22 cellular contexts compared by ENCODE assay signal in genomic region chr1:29243863-29244185, GRCh38. TPM values are rescaled to one million over a fixed set of nuclear protein-coding genes. Genes with fewer than 3 reads are reported as not detected.
DNase-seq lines count a peak whose midpoint lies in the region; ATAC-seq and TF ChIP-seq lines count a peak whose summit lies in the region.
"Had no signal": no experiment of that assay in that cellular context is flagged by ENCODE, and none has a peak within 500 bp of the region (broad histone marks: within the 10 kb centered on the region; RNA-seq: fewer than 3 reads in every experiment).

No MANE protein-coding gene starts in this region.

- no peak for ATAC-seq in HG02571 (IDR thresholded peaks at IDR 0.05; ENCODE audit: unreplicated experiment)
- no peak for ATAC-seq in T-cell (replicated peaks in 1 of 4)
- ATAC-seq: activated naive CD8-positive, alpha-beta T cell treated with anti-CD3 and anti-CD28 coated beads, Interleukin-2, amount 50 U/mL, for 24 hours; activated T-cell treated with anti-CD3 and anti-CD28 coated beads, Interleukin-2, amount 50 U/mL, for 4 hours; mucosa of descending colon; pancreas; stimulated activated naive B cell treated with anti-CD40 and anti-IgM and Interleukin-4, amounts not matched to agents 10 μg/mL and 1 μg/mL and 100 μg/mL, for 72 hours had no signal

- no peak overlapping the region for H2AFZ ChIP-seq in mesenchymal stem cell (ENCODE audit: low read depth, low read length)
- H2AFZ ChIP-seq: hepatocyte had no signal

- H3K4ac ChIP-seq in mesenchymal stem cell (ENCODE audit: low read depth in 1 of 2, low read length in 2 of 2): no peak overlapping the region

- POLR2A ChIA-PET in T-cell (lab: Charles Lee): no interaction called here

- H3K4me3 ChIP-seq in cardiac fibroblast (replicated peaks in 1 of 2; ENCODE audit: low read depth in 2 of 2, low read length in 2 of 2): no peak overlapping the region
- H3K4me3 ChIP-seq in mesenchymal stem cell (ENCODE audit: insufficient read depth in 1 of 2, low read depth in 1 of 2, low read length in 2 of 2): no peak overlapping the region
- no peak overlapping the region for H3K4me3 ChIP-seq in transverse colon
- H3K4me3 ChIP-seq: colonic mucosa, hepatocyte, mucosa of descending colon, pancreas, tibial nerve had no signal

- no peak overlapping the region for H2BK15ac ChIP-seq in mesenchymal stem cell (ENCODE audit: low read depth, poor library complexity, severe bottlenecking)

- H2BK12ac ChIP-seq in mesenchymal stem cell (ENCODE audit: low read length in 2 of 2): no peak overlapping the region

- in situ Hi-C loops in transverse colon (cut with MboI; ENCODE audit: low pct_ligation_motif_present in 1 of 4, low pct_unique_long_range_greater_than_20kb in 1 of 4, low sequenced_read_pairs in 3 of 4): loop anchor here (10.0 to 25.0 kb wide), 5 partner anchors 843 to 1468 kb away; partner anchors contain the start of gene MATN1 (in 1 of the 4)

- no peak for TF ChIP-seq POLR2A in transverse colon (IDR thresholded peaks at IDR 0.05)

- no peaks in the 10 kb centered on the region for H3K27me3 ChIP-seq in mesenchymal stem cell (ENCODE audit: control insufficient read depth in 1 of 2, insufficient read depth in 1 of 2, low read length in 2 of 2)
- H3K27me3 ChIP-seq in transverse colon: peaks cover 12% of the 10 kb centered on the region
- H3K27me3 ChIP-seq: hepatocyte, pancreas, tibial nerve had no signal

- H3K23ac ChIP-seq in mesenchymal stem cell (ENCODE audit: low read length in 2 of 2): no peak overlapping the region

- no peak overlapping the region for H4K8ac ChIP-seq in mesenchymal stem cell (ENCODE audit: low read length)

- no peak overlapping the region for H3K4me2 ChIP-seq in mesenchymal stem cell (ENCODE audit: low read length, poor library complexity, severe bottlenecking)
- H3K4me2 ChIP-seq: hepatocyte had no signal

- peaks cover 16% of the 10 kb centered on the region for H3K79me1 ChIP-seq in mesenchymal stem cell (replicated peaks; ENCODE audit: low read length, poor library complexity, severe bottlenecking)

- no peak for TF ChIP-seq CTCF in cardiac fibroblast (IDR thresholded peaks at IDR 0.05; ENCODE audit: low read depth, low read length)
- TF ChIP-seq CTCF in transverse colon (IDR thresholded peaks at IDR 0.05): no peak

- no peak overlapping the region for H3K4me3 Mint-ChIP-seq in T-cell
- H3K4me3 Mint-ChIP-seq: activated naive CD8-positive, alpha-beta T cell treated with anti-CD3 and anti-CD28 coated beads, Interleukin-2, amount 50 U/mL, for 24 hours; activated T-cell treated with anti-CD3 and anti-CD28 coated beads, Interleukin-2, amount 50 U/mL, for 4 hours; stimulated activated naive B cell treated with anti-CD40 and anti-IgM and Interleukin-4, amounts not matched to agents 10 μg/mL and 1 μg/mL and 100 μg/mL, for 72 hours had no signal

- CTCF ChIA-PET in T-cell (lab: Charles Lee): no interaction called here

- H3K4me1 ChIP-seq in mesenchymal stem cell (ENCODE audit: control insufficient read depth, insufficient read depth, low read depth, low read length) (peaks cover 15% of the 10 kb centered on the region), transverse colon (peaks cover 0 to under 1% (median 0%) of the 10 kb centered on the region in 4 donors)
- H3K4me1 ChIP-seq: colonic mucosa, pancreas had no signal

- no peak overlapping the region for H2BK5ac ChIP-seq in mesenchymal stem cell (ENCODE audit: low read depth, low read length, poor library complexity, severe bottlenecking)

- peaks cover 0 to 6% (median 1%) of the 10 kb centered on the region in 3 donors for H3K4me1 Mint-ChIP-seq in T-cell

- H3K27ac ChIP-seq in mesenchymal stem cell (ENCODE audit: low read length, poor library complexity, severe bottlenecking) (no peak overlapping the region), transverse colon (no peak overlapping the region)
- H3K27ac ChIP-seq: colonic mucosa, hepatocyte, pancreas, tibial nerve had no signal

- WGBS in mesenchymal stem cell: 52% methylated on average over 2 of the region's 2 CpGs
- WGBS in transverse colon (ENCODE audit: low coverage in 1 of 2), 2 donors: 60 to 66% methylated on average over 2 of the region's 2 CpGs

- DNase-seq in AG08396 (ENCODE audit: low spot score): peak; percentile 66
- peak; percentile 55 for DNase-seq in LHCN-M2 (ENCODE audit: low read depth)
- peak; percentile 59 to 73 for DNase-seq in cardiac fibroblast (ENCODE audit: low read depth in 2 of 2)
- DNase-seq in mesenchymal stem cell: peak; percentile 60
- no peak for DNase-seq in NCI-H2081 treated with DMSO at 0.1 percent for 48 hours (lab: John Stamatoyannopoulos, UW)
- no peak for DNase-seq in transverse colon
- DNase-seq in T-cell: no peak
- DNase-seq: ACHN; activated CD4-positive, alpha-beta T cell treated with anti-CD3 and anti-CD28 coated beads, Interleukin-2, amount 50 U/mL, for 4 hours; activated naive CD8-positive, alpha-beta T cell treated with anti-CD3 and anti-CD28 coated beads, Interleukin-2, amount 50 U/mL, for 24 hours; activated T-cell treated with anti-CD3 and anti-CD28 coated beads, Interleukin-2, amount 50 U/mL, for 4 hours; colonic mucosa; COR-L47; GDM1; KBM-7; mucosa of descending colon; pancreas; SHP77; stimulated activated naive B cell treated with anti-CD40 and anti-IgM and Interleukin-4, amounts not matched to agents 10 μg/mL and 1 μg/mL and 100 μg/mL, for 72 hours had no signal

- no peak overlapping the region for H2AK5ac ChIP-seq in mesenchymal stem cell (ENCODE audit: low read length, severe bottlenecking)

- no peak overlapping the region for H3K14ac ChIP-seq in mesenchymal stem cell (ENCODE audit: low read length in 2 of 2)

- no peak overlapping the region for H3K9ac ChIP-seq in mesenchymal stem cell (ENCODE audit: low read length)

- no peak overlapping the region for H3K27ac Mint-ChIP-seq in T-cell
- H3K27ac Mint-ChIP-seq: activated naive CD8-positive, alpha-beta T cell treated with anti-CD3 and anti-CD28 coated beads, Interleukin-2, amount 50 U/mL, for 24 hours; stimulated activated naive B cell treated with anti-CD40 and anti-IgM and Interleukin-4, amounts not matched to agents 10 μg/mL and 1 μg/mL and 100 μg/mL, for 72 hours had no signal

- no peaks in the 10 kb centered on the region for H3K9me3 Mint-ChIP-seq in T-cell
- H3K9me3 Mint-ChIP-seq: activated naive CD8-positive, alpha-beta T cell treated with anti-CD3 and anti-CD28 coated beads, Interleukin-2, amount 50 U/mL, for 24 hours; activated T-cell treated with anti-CD3 and anti-CD28 coated beads, Interleukin-2, amount 50 U/mL, for 4 hours; stimulated activated naive B cell treated with anti-CD40 and anti-IgM and Interleukin-4, amounts not matched to agents 10 μg/mL and 1 μg/mL and 100 μg/mL, for 72 hours had no signal

- H3K9me3 ChIP-seq in mesenchymal stem cell (ENCODE audit: control insufficient read depth, low read length): no peaks in the 10 kb centered on the region
- H3K9me3 ChIP-seq in transverse colon: no peaks in the 10 kb centered on the region
- H3K9me3 ChIP-seq: colonic mucosa, mucosa of descending colon, pancreas, tibial nerve had no signal

- intact Hi-C loops in transverse colon (cut with DNase I; ENCODE audit: low total_unique reads): no loop called here

- no peak overlapping the region for H2BK120ac ChIP-seq in mesenchymal stem cell (ENCODE audit: low read depth, low read length)

- peaks cover 36 to 47% of the 10 kb centered on the region in 2 donors for H3K27me3 Mint-ChIP-seq in T-cell

- H3K18ac ChIP-seq in mesenchymal stem cell (ENCODE audit: low read depth in 1 of 2, low read length in 2 of 2): no peak overlapping the region

- H4K91ac ChIP-seq in mesenchymal stem cell (ENCODE audit: low read length): no peak overlapping the region

- TF ChIP-seq EP300 in transverse colon (IDR thresholded peaks at IDR 0.05; ENCODE audit: low read depth): no peak

- no peaks in the 10 kb centered on the region for H3K36me3 Mint-ChIP-seq in T-cell
- H3K36me3 Mint-ChIP-seq: stimulated activated naive B cell treated with anti-CD40 and anti-IgM and Interleukin-4, amounts not matched to agents 10 μg/mL and 1 μg/mL and 100 μg/mL, for 72 hours had no signal

- H3K36me3 ChIP-seq in mesenchymal stem cell (ENCODE audit: control insufficient read depth in 1 of 2, insufficient read depth in 2 of 2, low read depth in 1 of 2, low read length in 2 of 2) (no peaks in the 10 kb centered on the region), transverse colon (no peaks in the 10 kb centered on the region)
- H3K36me3 ChIP-seq: colonic mucosa, pancreas, tibial nerve had no signal

RNA-seq across cellular contexts. Expression of gene PTPRU, which starts 7.5 kb away (rescaled TPM):
- total RNA-seq in LHCN-M2 (2014; rRNA removed) (86.0 and 96.7 TPM in 2 replicates), transverse colon (1 to 10 TPM; 5.6 to 9.7 (median 7.4) TPM), T-cell (under 1 TPM in 3 of 5 donors, not detected in 2; 0.13 to 0.82 (median 0.33) TPM)
- 6.0 TPM for polyA plus RNA-seq in LHCN-M2 (2012)
- polyA plus RNA-seq in mesenchymal stem cell (2013, experiment 1 of 2): 10.1 TPM
- polyA plus RNA-seq in mesenchymal stem cell (2013, experiment 2 of 2): 9.8 TPM

RNA-seq across cellular contexts. Expression of gene MECR, which starts 13.1 kb away (rescaled TPM):
- total RNA-seq in LHCN-M2 (2014; rRNA removed) (32.4 and 33.3 TPM in 2 replicates), transverse colon (10 to 100 TPM in 2 of 4 donors, 1 to 10 TPM in 1, not detected in 1; 5.2 to 16.0 (median 12.2) TPM), T-cell (10 to 100 TPM in 4 of 5 donors, 1 to 10 TPM in 1; 9.5 to 17.8 (median 17.3) TPM)
- 32.6 TPM for polyA plus RNA-seq in LHCN-M2 (2012)
- 17.2 TPM for polyA plus RNA-seq in mesenchymal stem cell (2013, experiment 1 of 2)
- polyA plus RNA-seq in mesenchymal stem cell (2013, experiment 2 of 2): 18.3 TPM

Comparison
In these comparisons a context has a peak if more than half of its experiments do, and no peak if none do; other contexts are left out.
1. DNase-seq: peak in AG08396 (single experiment), LHCN-M2 (single experiment), cardiac fibroblast (2 of 2) and mesenchymal stem cell (single experiment); none in NCI-H2081 treated with DMSO at 0.1 percent for 48 hours (single experiment), transverse colon (single experiment) and T-cell (0 of 34).